In genomic region chr7:32762894-32763293, GRCh38 we compare ENCODE assay signal across 18 cellular contexts.
DNase-seq lines count a peak whose midpoint lies in the region; FAIRE-seq and TF ChIP-seq lines count a peak whose summit lies in the region.
"Had no signal": no experiment of that assay in that cellular context is flagged by ENCODE, and none has a peak within 500 bp of the region (broad histone marks: within the 10 kb centered on the region; RNA-seq: fewer than 3 reads in every experiment).

No MANE protein-coding gene starts in this region.

- peaks cover 3% of the 10 kb centered on the region; the same call in 1 of the 2 replicates for H3K23me2 ChIP-seq in H1 (ENCODE audit: low read depth, low read length)

- peak overlapping the region; percentile 80 for H3K4me2 ChIP-seq in H1 (ENCODE audit: insufficient read depth in 1 of 2, low read depth in 2 of 2, low read length in 2 of 2)

- no peak overlapping the region for H4K5ac ChIP-seq in H1 (ENCODE audit: insufficient read length, low read depth, low read length)

- no peaks in the 10 kb centered on the region for H3K79me1 ChIP-seq in H1 (ENCODE audit: low read depth, low read length)

- intact Hi-C loops in CD14-positive monocyte (cut with micrococcal nuclease): no loop called here

- H3K27me3 Mint-ChIP-seq in CD14-positive monocyte (ENCODE audit: low read depth in 3 of 3): peaks cover 37 to 41% (median 39%) of the 10 kb centered on the region in 3 donors
- peaks cover 49% of the 10 kb centered on the region for H3K27me3 Mint-ChIP-seq in nephron progenitor cell (ENCODE audit: low read depth, poor library complexity)

- no peaks in the 10 kb centered on the region for H3K79me2 ChIP-seq in H1 (ENCODE audit: control insufficient read depth in 1 of 2, insufficient read depth in 2 of 2, low read length in 2 of 2)

- DNase-seq in CD14-positive monocyte (ENCODE audit: low spot score) (no peak), Kasumi-1 (lab: John Stamatoyannopoulos, UW) (peak; percentile 41 to 67), H1 (ENCODE audit: low read depth in 1 of 2, low spot score in 2 of 2) (no peak), nephron progenitor cell (peak; percentile 26), NCI-H2029 treated with DMSO at 0.1 percent for 48 hours (lab: John Stamatoyannopoulos, UW) (no peak), NCI-H1092 (lab: John Stamatoyannopoulos, UW) (no peak), HuH-7 (ENCODE audit: low spot score) (no peak), NCI-H128 (lab: John Stamatoyannopoulos, UW; ENCODE audit: unreplicated experiment) (no peak)
- DNase-seq: activated CD4-positive, CD25-positive, alpha-beta regulatory T cell treated with anti-CD3 and anti-CD28 coated beads, Interleukin-2, amount 50 U/mL, for 72 hours; activated gamma-delta T cell; Caco-2; mesendoderm; MV-4-11; NCI-H2029; NCI-H524; SHP77 treated with DMSO at 0.1 percent for 48 hours had no signal

- CTCF ChIA-PET in H1 (lab: Charles Lee; ENCODE audit: partially characterized antibody): interaction anchor here (1.1 to 1.5 kb wide), 2 partner anchors 73 to 178 kb away, joined by 3 to 4 read pairs; no protein-coding TSS in a partner anchor

- H2BK120ac ChIP-seq in H1 (replicated peaks; ENCODE audit: low read depth, low read length): no peak overlapping the region

- no peak overlapping the region for H3K9ac ChIP-seq in H1 (replicated peaks in 1 of 4; ENCODE audit: extremely low read depth in 1 of 4, low read depth in 3 of 4, low read length in 3 of 4)

- no peak overlapping the region for H2BK20ac ChIP-seq in H1 (ENCODE audit: low read length)

- TF ChIP-seq RAD21 in H1 (IDR thresholded peaks at IDR 0.05 in 1 of 2, conservative IDR thresholded peaks at IDR 0.05 in 1 of 2; ENCODE audit: low read depth in 2 of 2, low read length in 2 of 2): no peak

- H3K56ac ChIP-seq in H1 (replicated peaks; ENCODE audit: insufficient read length, low read depth, low read length): no peak overlapping the region

- H3K27me3 ChIP-seq in H1 (replicated peaks in 1 of 4; ENCODE audit: control insufficient read depth in 3 of 4, extremely low read depth in 1 of 4, insufficient read depth in 3 of 4, low read length in 3 of 4): peaks cover 16 to 28% (median 26%) of the 10 kb centered on the region in 4 experiments
- H3K27me3 ChIP-seq: esophagus muscularis mucosa had no signal

- POLR2A ChIA-PET in H1 (lab: Charles Lee; ENCODE audit: partially characterized antibody): interaction anchor here (1.0 kb wide), 1 partner anchor 251 kb away, joined by 3 read pairs; no protein-coding TSS in a partner anchor

- no peak overlapping the region for H2BK12ac ChIP-seq in H1 (ENCODE audit: low read depth, low read length)

- no peak overlapping the region for H3K27ac ChIP-seq in H1 (ENCODE audit: low read depth, low read length)
- H3K27ac ChIP-seq: esophagus muscularis mucosa had no signal

- peaks cover 2 to 8% of the 10 kb centered on the region in 2 donors for H3K36me3 Mint-ChIP-seq in CD14-positive monocyte
- peaks cover 10% of the 10 kb centered on the region for H3K36me3 Mint-ChIP-seq in nephron progenitor cell (ENCODE audit: low read depth)

- H3K4me1 Mint-ChIP-seq in CD14-positive monocyte (peaks cover 24% of the 10 kb centered on the region), nephron progenitor cell (peaks cover 10% of the 10 kb centered on the region)

- no peaks in the 10 kb centered on the region for H4K20me1 ChIP-seq in H1 (replicated peaks in 1 of 2; ENCODE audit: control insufficient read depth in 1 of 2, insufficient read depth in 2 of 2, low read length in 2 of 2)

- no peaks in the 10 kb centered on the region for H3K36me3 ChIP-seq in H1 (ENCODE audit: control insufficient read depth in 2 of 4, insufficient read depth in 4 of 4, low read length in 3 of 4)
- H3K36me3 ChIP-seq: esophagus muscularis mucosa had no signal

- H3K4me3 Mint-ChIP-seq in CD14-positive monocyte: peak overlapping the region; percentile 42 to 83
- H3K4me3 Mint-ChIP-seq in nephron progenitor cell: peak overlapping the region; percentile 69

- H3K9me3 ChIP-seq in H1 (ENCODE audit: insufficient read depth in 2 of 2, low read depth in 1 of 2, low read length in 1 of 2): no peaks in the 10 kb centered on the region
- H3K9me3 ChIP-seq: Caco-2, esophagus muscularis mucosa had no signal

- H3K18ac ChIP-seq in H1 (ENCODE audit: extremely low read depth, low read length): no peak overlapping the region; the same call in 1 of the 2 replicates

- WGBS in H1 (ENCODE audit: extremely low coverage in 1 of 2, insufficient coverage in 1 of 2, insufficient read length in 1 of 2, insufficient replicate concordance in 2 of 2, low coverage in 1 of 2, low lambda C conversion rate in 2 of 2, missing lambda C conversion rate in 1 of 2), 2 experiments: 45% methylated on average over 25 of the region's 25 CpGs; no CpG with 5 or more reads in 1 of the 2 experiments

- no peak overlapping the region for H3K14ac ChIP-seq in H1 (ENCODE audit: insufficient read length)

- H2BK15ac ChIP-seq in H1 (ENCODE audit: low read length): no peak overlapping the region

- H4K91ac ChIP-seq in H1 (replicated peaks; ENCODE audit: insufficient read length, low read length): no peak overlapping the region

- no peak overlapping the region for H3K27ac Mint-ChIP-seq in CD14-positive monocyte
- no peak overlapping the region for H3K27ac Mint-ChIP-seq in nephron progenitor cell

- no peak for TF ChIP-seq EP300 in H1 (IDR thresholded peaks at IDR 0.05; ENCODE audit: borderline replicate concordance in 1 of 2, low read depth in 2 of 2, low read length in 2 of 2)

- TF ChIP-seq CTCF in CD14-positive monocyte (IDR thresholded peaks at IDR 0.05) (no peak), H1 (IDR thresholded peaks at IDR 0.05; ENCODE audit: control extremely low read depth in 1 of 3, insufficient read depth in 1 of 3, low read depth in 1 of 3, low read length in 3 of 3) (no peak), nephron progenitor cell (IDR thresholded peaks at IDR 0.05) (no peak)

- no peak for FAIRE-seq in H1 (lab: Jason Lieb, UNC)
- FAIRE-seq: islet of Langerhans had no signal

- no peak overlapping the region for H3K23ac ChIP-seq in H1 (ENCODE audit: insufficient read length)

- peak overlapping the region in 3 of 4 experiments; percentile 10 to 54 (median 14); a peak in 5 of 8 replicates for H3K4me3 ChIP-seq in H1 (ENCODE audit: extremely low read depth in 1 of 4, insufficient read depth in 2 of 4, low read depth in 3 of 4, low read length in 4 of 4)

- no peak for TF ChIP-seq POLR2A in H1 (IDR thresholded peaks at IDR 0.05; ENCODE audit: control extremely low read depth in 1 of 2, low read depth in 2 of 2, low read length in 2 of 2)

- H3K4ac ChIP-seq in H1 (replicated peaks; ENCODE audit: insufficient read length, low read depth, low read length): no peak overlapping the region

- no peak overlapping the region for H2AK5ac ChIP-seq in H1 (ENCODE audit: low read depth, low read length)

- H4K8ac ChIP-seq in H1 (ENCODE audit: extremely low read depth, insufficient read depth, low read length): no peak overlapping the region

- H2BK5ac ChIP-seq in H1 (ENCODE audit: low read depth, low read length): no peak overlapping the region

- peaks cover 0 to 3% (median 0%) of the 10 kb centered on the region in 4 experiments; a peak in 3 of 7 replicates for H3K4me1 ChIP-seq in H1 (replicated peaks in 1 of 4; ENCODE audit: control insufficient read depth in 3 of 4, insufficient read depth in 4 of 4, low read length in 3 of 4)
- H3K4me1 ChIP-seq: Caco-2 had no signal

- H3K9me3 Mint-ChIP-seq in CD14-positive monocyte: peaks cover 0 to 10% (median 6%) of the 10 kb centered on the region in 7 donors
- H3K9me3 Mint-ChIP-seq in nephron progenitor cell: peaks cover 8% of the 10 kb centered on the region

- no peak overlapping the region for H2AFZ ChIP-seq in H1 (ENCODE audit: low read length)

TF ChIP-seq in H1, 55 proteins besides CTCF, POLR2A, EP300 and RAD21 (continues in another document):
- TF ChIP-seq KDM4A (IDR thresholded peaks at IDR 0.05; ENCODE audit: low read depth, low read length, severe bottlenecking) (no peak), SIN3A (conservative IDR thresholded peaks at IDR 0.05 in 1 of 2, IDR thresholded peaks at IDR 0.05 in 1 of 2; ENCODE audit: low read depth in 1 of 2, low read length in 2 of 2) (0 out of 4 replicates have a peak, but pooled peaks of 1 of the 2 experiments have one; percentile 33), RBBP5 (IDR thresholded peaks at IDR 0.05; ENCODE audit: borderline replicate concordance, low read depth, low read length) (no peak), EZH2 (IDR thresholded peaks at IDR 0.05; ENCODE audit: low read depth, low read length, severe bottlenecking) (peak; percentile 75), YY1 (IDR thresholded peaks at IDR 0.05; ENCODE audit: low read depth, low read length) (no peak), NANOG (IDR thresholded peaks at IDR 0.05; ENCODE audit: insufficient read depth, low read depth, low read length, poor library complexity, severe bottlenecking) (no peak), TEAD4 (IDR thresholded peaks at IDR 0.05; ENCODE audit: low read depth, low read length) (no peak), MAX (IDR thresholded peaks at IDR 0.05) (peak; percentile 90), EGR1 (IDR thresholded peaks at IDR 0.05; ENCODE audit: borderline replicate concordance, low read depth, low read length) (no peak), SAP30 (IDR thresholded peaks at IDR 0.05; ENCODE audit: insufficient read depth, insufficient replicate concordance, low read length) (no peak), E2F6 (IDR thresholded peaks at IDR 0.05) (peak; percentile 86), SUZ12 (IDR thresholded peaks at IDR 0.05; ENCODE audit: low read length) (0 out of 2 replicates have a peak, but pooled peaks have one; percentile 24), RXRA (IDR thresholded peaks at IDR 0.05; ENCODE audit: insufficient read depth, low read depth, low read length) (no peak), SP1 (IDR thresholded peaks at IDR 0.05; ENCODE audit: low read depth, low read length) (no peak), HDAC2 (IDR thresholded peaks at IDR 0.05; ENCODE audit: borderline replicate concordance in 1 of 2, low read depth in 2 of 2, low read length in 2 of 2) (no peak; a peak in 1 of 4 replicates), SP2 (IDR thresholded peaks at IDR 0.05; ENCODE audit: low read length) (no peak), KDM5A (IDR thresholded peaks at IDR 0.05; ENCODE audit: low read length) (no peak), CBX8 (IDR thresholded peaks at IDR 0.05; ENCODE audit: borderline replicate concordance, low read depth, low read length) (no peak), SIX5 (IDR thresholded peaks at IDR 0.05; ENCODE audit: low read depth, low read length) (no peak)

Comparison
In these comparisons a context has a peak if more than half of its experiments do, and no peak if none do; other contexts are left out.
1. DNase-seq: peak in Kasumi-1 (2 of 2) and nephron progenitor cell (single experiment); none in CD14-positive monocyte (single experiment), H1 (0 of 2), NCI-H2029 treated with DMSO at 0.1 percent for 48 hours (single experiment), NCI-H1092 (single experiment), HuH-7 (single experiment) and NCI-H128 (single experiment).